17 cellular contexts compared by ENCODE assay signal in the genomic region with DNA sequence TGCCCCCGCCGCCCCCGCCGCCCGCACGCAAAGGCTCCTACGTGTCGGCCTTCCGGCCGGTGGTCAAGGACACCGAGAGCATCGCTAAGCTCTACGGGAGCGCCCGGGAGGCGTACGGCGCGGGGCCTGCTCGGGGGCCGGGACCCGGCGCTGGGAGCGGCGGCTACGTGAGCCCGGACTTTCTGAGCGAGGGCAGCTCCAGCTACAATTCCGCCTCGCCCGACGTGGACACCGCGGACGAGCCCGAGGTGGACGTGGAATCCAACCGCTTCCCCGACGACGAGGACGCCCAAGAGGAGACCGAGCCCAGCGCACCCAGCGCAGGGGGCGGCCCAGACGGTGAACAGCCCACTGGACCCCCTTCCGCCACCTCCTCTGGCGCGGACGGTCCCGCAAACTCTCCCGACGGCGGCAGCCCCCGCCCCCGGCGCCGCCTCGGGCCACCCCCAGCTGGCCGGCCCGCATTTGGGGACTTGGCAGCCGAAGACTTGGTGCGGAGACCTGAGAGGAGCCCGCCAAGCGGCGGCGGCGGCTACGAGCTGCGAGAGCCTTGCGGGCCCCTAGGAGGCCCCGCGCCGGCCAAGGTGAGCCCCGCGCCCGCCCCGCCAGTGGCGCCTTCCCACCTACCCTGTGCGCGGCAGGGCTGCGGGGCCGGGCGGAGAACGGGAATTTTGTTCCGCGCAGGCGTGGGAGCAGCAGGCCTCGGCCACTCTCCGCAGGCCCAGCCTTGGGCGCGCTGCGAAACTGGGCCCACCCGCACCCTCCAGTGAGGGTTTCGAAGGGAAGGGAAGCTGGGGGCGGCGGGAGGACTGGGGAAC. TPM values are rescaled to one million over a fixed set of nuclear protein-coding genes. Genes with fewer than 3 reads are reported as not detected.
DNase-seq lines count a peak whose midpoint lies in the region; TF ChIP-seq lines count a peak whose summit lies in the region.
"Had no signal": no experiment of that assay in that cellular context is flagged by ENCODE, and none has a peak within 500 bp of the region (broad histone marks: within the 10 kb centered on the region; RNA-seq: fewer than 3 reads in every experiment).

No MANE protein-coding gene starts in this region.

- intact Hi-C loops in activated CD4-positive, alpha-beta T cell treated with anti-CD3 and anti-CD28 coated beads, Interleukin-2, amount 10 ng/mL, durations not matched to agents 24 days and 14 days (cut with micrococcal nuclease), result no loop called here
- intact Hi-C loops in esophagus muscularis mucosa (cut with DNase I), result no loop called here
- intact Hi-C loops in posterior vena cava (cut with DNase I), result no loop called here

- H3K9me3 Mint-ChIP-seq in activated CD4-positive, alpha-beta T cell treated with anti-CD3 and anti-CD28 coated beads, Interleukin-2, amount 10 ng/mL, durations not matched to agents 24 days and 14 days, result no peaks in the 10 kb centered on the region
- H3K9me3 Mint-ChIP-seq in IgD-negative memory B cell, result peaks cover 0 to 7% (median 4%) of the 10 kb centered on the region in 3 donors

- no peak for TF ChIP-seq EP300 in esophagus muscularis mucosa (IDR thresholded peaks at IDR 0.05)

- H3K4me1 ChIP-seq in esophagus muscularis mucosa, result peaks cover 53 to 80% (median 78%) of the 10 kb centered on the region in 4 donors

- peaks cover 69% of the 10 kb centered on the region for H3K27me3 Mint-ChIP-seq in activated CD4-positive, alpha-beta T cell treated with anti-CD3 and anti-CD28 coated beads, Interleukin-2, amount 10 ng/mL, durations not matched to agents 24 days and 14 days
- peaks cover 60% of the 10 kb centered on the region for H3K27me3 Mint-ChIP-seq in IgD-negative memory B cell

- peak overlapping the region; percentile 76 for H3K27ac Mint-ChIP-seq in activated CD4-positive, alpha-beta T cell treated with anti-CD3 and anti-CD28 coated beads, Interleukin-2, amount 10 ng/mL, durations not matched to agents 24 days and 14 days
- H3K27ac Mint-ChIP-seq in IgD-negative memory B cell, result peak overlapping the region; percentile 78 to 97 (median 87)

- no peaks in the 10 kb centered on the region for H3K36me3 ChIP-seq in esophagus muscularis mucosa
- H3K36me3 ChIP-seq: right lobe of liver had no signal

- no peaks in the 10 kb centered on the region for H3K9me3 ChIP-seq in esophagus muscularis mucosa
- H3K9me3 ChIP-seq: right lobe of liver had no signal

- H3K27me3 ChIP-seq in esophagus muscularis mucosa, result peaks cover 15 to 100% (median 96%) of the 10 kb centered on the region in 4 donors

- H3K27ac ChIP-seq in esophagus muscularis mucosa (replicated peaks in 1 of 4), result no peak overlapping the region
- H3K27ac ChIP-seq: HL-60, right lobe of liver had no signal

- TF ChIP-seq CTCF in esophagus muscularis mucosa (IDR thresholded peaks at IDR 0.05), result no peak

- peaks cover 9% of the 10 kb centered on the region for H3K36me3 Mint-ChIP-seq in activated CD4-positive, alpha-beta T cell treated with anti-CD3 and anti-CD28 coated beads, Interleukin-2, amount 10 ng/mL, durations not matched to agents 24 days and 14 days (ENCODE audit: low read depth)
- H3K36me3 Mint-ChIP-seq in IgD-negative memory B cell, result no peaks in the 10 kb centered on the region

- peak overlapping the region; percentile 20 to 35 (median 29) for H3K4me3 ChIP-seq in esophagus muscularis mucosa
- H3K4me3 ChIP-seq: right lobe of liver had no signal

- TF ChIP-seq POLR2A in esophagus muscularis mucosa (IDR thresholded peaks at IDR 0.05; ENCODE audit: low read depth), result no peak

- H3K4me3 Mint-ChIP-seq in activated CD4-positive, alpha-beta T cell treated with anti-CD3 and anti-CD28 coated beads, Interleukin-2, amount 10 ng/mL, durations not matched to agents 24 days and 14 days, result peak overlapping the region; percentile 34
- peak overlapping the region; percentile 46 to 83 (median 65) for H3K4me3 Mint-ChIP-seq in IgD-negative memory B cell

- DNase-seq in activated CD4-positive, alpha-beta T cell treated with anti-CD3 and anti-CD28 coated beads, Interleukin-2, amount 10 ng/mL, durations not matched to agents 24 days and 14 days, result no peak
- DNase-seq in activated CD4-positive, alpha-beta T cell treated with anti-CD3 and anti-CD28 coated beads, Interleukin-2, amount 50 U/mL, for 1 hour, result no peak
- DNase-seq in esophagus muscularis mucosa (ENCODE audit: extremely low spot score), result no peak
- DNase-seq in posterior vena cava (ENCODE audit: low spot score), result peak; percentile 77
- no peak for DNase-seq in hypothalamus (lab: John Stamatoyannopoulos, UW)
- DNase-seq in NOMO-1 treated with DMSO at 0.1 percent for 48 hours (lab: John Stamatoyannopoulos, UW; ENCODE audit: unreplicated experiment), result no peak
- no peak for DNase-seq in globus pallidus (ENCODE audit: low spot score)
- DNase-seq: amygdala; effector memory CD4-positive, alpha-beta T cell; NCI-H1092; NCI-H510A; SHP77 had no signal

- 7% methylated on average over 12 of the region's 98 CpGs for WGBS in esophagus muscularis mucosa

- H3K4me1 Mint-ChIP-seq in activated CD4-positive, alpha-beta T cell treated with anti-CD3 and anti-CD28 coated beads, Interleukin-2, amount 10 ng/mL, durations not matched to agents 24 days and 14 days, result peaks cover 26% of the 10 kb centered on the region
- H3K4me1 Mint-ChIP-seq in IgD-negative memory B cell, result peaks cover 12 to 34% (median 17%) of the 10 kb centered on the region in 3 donors

RNA-seq across cellular contexts. Expression of gene SKOR1, which starts 2.5 kb away (rescaled TPM):
- 0.09 and 0.14 TPM in 2 replicates for total RNA-seq in activated CD4-positive, alpha-beta T cell treated with anti-CD3 and anti-CD28 coated beads, Interleukin-2, amount 10 ng/mL, durations not matched to agents 24 days and 14 days
- not detected for polyA plus RNA-seq in IgD-negative memory B cell
- total RNA-seq in esophagus muscularis mucosa (1 to 10 TPM in 1 of 4 donors, under 1 TPM in 3; 0.58 to 1.2 (median 0.84) TPM), posterior vena cava (under 1 TPM; 0.51 to 0.76 TPM)

RNA-seq across cellular contexts. Expression of gene RNU6-1, which starts 12.1 kb away (rescaled TPM):
- not detected in 2 replicates for total RNA-seq in activated CD4-positive, alpha-beta T cell treated with anti-CD3 and anti-CD28 coated beads, Interleukin-2, amount 10 ng/mL, durations not matched to agents 24 days and 14 days
- polyA plus RNA-seq in IgD-negative memory B cell, result not detected
- total RNA-seq in esophagus muscularis mucosa (not detected), posterior vena cava (not detected)
- total RNA-seq: mesenteric fat pad, right lobe of liver, ureter had no signal
